Comparison of ENCODE assay signal across 1 cellular context in genomic region chr14:71692496-71692895, GRCh38.
TF ChIP-seq lines count a peak whose summit lies in the region.

No MANE protein-coding gene starts in this region.

TF ChIP-seq in IMR-90, 13 proteins besides CTCF, POLR2A, EP300 and RAD21 (continued from another document):
- TF ChIP-seq ELK1 (IDR thresholded peaks at IDR 0.05; ENCODE audit: borderline replicate concordance, low read depth, low read length): no peak
- TF ChIP-seq FOS (IDR thresholded peaks at IDR 0.05; ENCODE audit: low read depth, low read length): no peak
- TF ChIP-seq USF2 (IDR thresholded peaks at IDR 0.05; ENCODE audit: low read depth, low read length): no peak
- no peak for TF ChIP-seq CEBPB (IDR thresholded peaks at IDR 0.05; ENCODE audit: low read depth, low read length)
- TF ChIP-seq BHLHE40 (IDR thresholded peaks at IDR 0.05; ENCODE audit: low read depth, low read length): no peak
- TF ChIP-seq RFX5 (IDR thresholded peaks at IDR 0.05; ENCODE audit: low read depth, low read length): no peak
- TF ChIP-seq MAFK (IDR thresholded peaks at IDR 0.05; ENCODE audit: low read depth, low read length): no peak
